ENCODE assay signal across 10 cellular contexts in genomic region chr5:65790371-65791163, GRCh38.
DNase-seq lines count a peak whose midpoint lies in the region; ATAC-seq, FAIRE-seq and TF ChIP-seq lines count a peak whose summit lies in the region.
"Had no signal": no experiment of that assay in that cellular context is flagged by ENCODE, and none has a peak within 500 bp of the region (broad histone marks: within the 10 kb centered on the region; RNA-seq: fewer than 3 reads in every experiment).

No MANE protein-coding gene starts in this region.

- peak; percentile 81 for ATAC-seq in activated B cell treated with CpG ODN at 0.5 μM for 24 hours (ENCODE audit: low read depth)
- ATAC-seq in left colon, result peak; percentile 17
- no peak for ATAC-seq in GM18502 (IDR thresholded peaks at IDR 0.05; ENCODE audit: poor library complexity, unreplicated experiment)
- ATAC-seq in HG02938 (IDR thresholded peaks at IDR 0.05; ENCODE audit: unreplicated experiment), result no peak

- intact Hi-C loops in activated B cell treated with CpG ODN at 0.5 μM for 24 hours (cut with micrococcal nuclease) (loop anchor here (1.0 kb wide), 1 partner anchor 135 kb away; no protein-coding TSS in a partner anchor), left colon (cut with DNase I, micrococcal nuclease) (no loop called here)

- DNase-seq in A172 (ENCODE audit: low spot score) (peak; percentile 80), GM12892 (ENCODE audit: insufficient read length) (no peak), activated B cell treated with CpG ODN at 0.5 μM for 24 hours (no peak), left colon (peak in 1 of 2 donors; percentile 14), erythroblast (lab: John Stamatoyannopoulos, UW) (no peak), AG08396 (ENCODE audit: low spot score) (no peak)
- DNase-seq: NCI-H1694 had no signal

- POLR2A ChIA-PET in activated B cell treated with CpG ODN at 0.5 μM for 24 hours (lab: Charles Lee), result interaction anchor here (0.6 kb wide), 1 partner anchor 333 kb away, joined by 3 read pairs; no protein-coding TSS in a partner anchor

- peak; percentile 51 for FAIRE-seq in GM12892 (lab: Jason Lieb, UNC)

- TF ChIP-seq POLR2A in GM12892 (IDR thresholded peaks at IDR 0.05; ENCODE audit: low read depth, low read length) (no peak), erythroblast (IDR thresholded peaks at IDR 0.05; ENCODE audit: low read length) (no peak)

- H3K36me3 Mint-ChIP-seq in activated B cell treated with CpG ODN at 0.5 μM for 24 hours (ENCODE audit: low read depth), result peaks cover 33% of the 10 kb centered on the region

- H3K27me3 Mint-ChIP-seq in activated B cell treated with CpG ODN at 0.5 μM for 24 hours, result no peaks in the 10 kb centered on the region

- H3K9me3 Mint-ChIP-seq in activated B cell treated with CpG ODN at 0.5 μM for 24 hours, result peaks cover 10% of the 10 kb centered on the region
- H3K9me3 Mint-ChIP-seq: mesothelial cell of epicardium had no signal

- CTCF ChIA-PET in activated B cell treated with CpG ODN at 0.5 μM for 24 hours (lab: Charles Lee), result no interaction called here

- no peak for TF ChIP-seq CTCF in activated B cell treated with CpG ODN at 0.5 μM for 24 hours (IDR thresholded peaks at IDR 0.05)

- H3K4me1 Mint-ChIP-seq in activated B cell treated with CpG ODN at 0.5 μM for 24 hours, result peaks cover 10% of the 10 kb centered on the region

- H3K27ac Mint-ChIP-seq in activated B cell treated with CpG ODN at 0.5 μM for 24 hours, result peak overlapping the region; percentile 77
- H3K27ac Mint-ChIP-seq: mesothelial cell of epicardium had no signal

- H3K4me3 Mint-ChIP-seq in activated B cell treated with CpG ODN at 0.5 μM for 24 hours, result peak overlapping the region; percentile 50
- H3K4me3 Mint-ChIP-seq: mesothelial cell of epicardium had no signal

Comparison
In these comparisons a context has a peak if more than half of its experiments do, and no peak if none do; other contexts are left out.
1. ATAC-seq: peak in activated B cell treated with CpG ODN at 0.5 μM for 24 hours (single experiment) and left colon (single experiment); none in GM18502 (single experiment) and HG02938 (single experiment).